In the genomic region with DNA sequence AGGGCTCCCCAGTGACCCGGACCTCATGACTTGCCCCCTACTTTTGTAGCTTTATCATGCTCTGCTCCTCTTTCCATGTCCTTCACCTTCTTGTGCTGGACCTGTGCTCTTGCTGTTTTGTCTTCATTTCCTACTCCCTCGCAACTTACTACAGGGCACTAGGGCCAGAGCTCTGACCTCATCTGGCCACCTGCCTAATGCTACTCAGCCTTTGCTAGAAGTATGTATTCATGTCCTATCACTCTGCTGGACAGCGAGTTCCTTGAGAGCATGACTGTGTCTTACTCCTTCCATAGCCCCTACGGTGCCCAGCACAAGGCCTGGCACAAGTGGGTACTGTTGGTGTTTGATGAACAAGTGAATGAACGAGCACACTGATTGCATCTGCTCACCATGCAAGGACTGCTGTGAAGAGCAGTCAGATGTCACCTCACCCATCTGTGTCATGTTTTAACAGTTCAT, we compare ENCODE assay signal across 10 cellular contexts. TPM values are rescaled to one million over a fixed set of nuclear protein-coding genes. Genes with fewer than 3 reads are reported as not detected.
A peak's percentile ranks its signal among the peaks of the same experiment; 100 is the strongest.
DNase-seq lines count a peak whose midpoint lies in the region; ATAC-seq, FAIRE-seq and TF ChIP-seq lines count a peak whose summit lies in the region.
"Had no signal": no experiment of that assay in that cellular context is flagged by ENCODE, and none has a peak within 500 bp of the region (broad histone marks: within the 10 kb centered on the region; RNA-seq: fewer than 3 reads in every experiment).

No MANE protein-coding gene starts in this region.

- no peak overlapping the region for H2AFZ ChIP-seq in fibroblast of lung (ENCODE audit: low read length)

- ATAC-seq in RWPE2 (ENCODE audit: low read depth) = no peak
- no peak for ATAC-seq in HG03521 (IDR thresholded peaks at IDR 0.05; ENCODE audit: unreplicated experiment)
- ATAC-seq in HG02970 (IDR thresholded peaks at IDR 0.05; ENCODE audit: low FRiP score, unreplicated experiment) = no peak
- ATAC-seq in HG03432 (IDR thresholded peaks at IDR 0.05; ENCODE audit: unreplicated experiment) = no peak

- H3K27ac ChIP-seq in RWPE2 (ENCODE audit: poor library complexity, severe bottlenecking) (peak overlapping the region; percentile 58), fibroblast of lung (ENCODE audit: insufficient read depth, low read length) (peak overlapping the region; percentile 83)

- no peaks in the 10 kb centered on the region for H4K20me1 ChIP-seq in fibroblast of lung (ENCODE audit: control insufficient read depth, extremely low read depth, insufficient read depth, low read length)

- no peak overlapping the region for H3K4me3 ChIP-seq in RWPE2 (ENCODE audit: severe bottlenecking)
- H3K4me3 ChIP-seq in fibroblast of lung (replicated peaks in 1 of 4; ENCODE audit: control extremely low read depth in 1 of 4, insufficient read depth in 1 of 4, low read depth in 3 of 4, low read length in 4 of 4) = peak overlapping the region in 3 of 4 experiments; percentile 74 to 83 (median 80)

- no peak overlapping the region for H3K9ac ChIP-seq in fibroblast of lung (ENCODE audit: insufficient read depth, low read length)

- TF ChIP-seq CTCF in RWPE2 (IDR thresholded peaks at IDR 0.05; ENCODE audit: poor library complexity, severe bottlenecking) (no peak), fibroblast of lung (conservative IDR thresholded peaks at IDR 0.05 in 1 of 2, IDR thresholded peaks at IDR 0.05 in 1 of 2; ENCODE audit: low read depth in 1 of 2, low read length in 2 of 2) (no peak)

- peaks cover 14% of the 10 kb centered on the region for H3K36me3 ChIP-seq in RWPE2 (ENCODE audit: low read depth)
- peaks cover 3% of the 10 kb centered on the region for H3K36me3 ChIP-seq in fibroblast of lung (ENCODE audit: control insufficient read depth, insufficient read depth, low read length)

- H3K27me3 ChIP-seq in RWPE2 (ENCODE audit: insufficient read depth, poor library complexity, severe bottlenecking) (no peaks in the 10 kb centered on the region), fibroblast of lung (ENCODE audit: control insufficient read depth, insufficient read depth, low read length) (no peaks in the 10 kb centered on the region)

- DNase-seq in GM12891 (ENCODE audit: insufficient read length, low spot score) (no peak), RWPE2 (ENCODE audit: low spot score) (no peak), fibroblast of lung (ENCODE audit: low read depth in 2 of 2) (peak; percentile 41 to 46), renal cortical epithelial cell (ENCODE audit: low read depth) (peak; percentile 36), NCI-H82 (lab: John Stamatoyannopoulos, UW) (no peak)
- DNase-seq: activated effector memory CD4-positive, alpha-beta T cell treated with anti-CD3 and anti-CD28 coated beads, Interleukin-2, amount 50 U/mL, for 16 hours; NCI-H2081 had no signal

- FAIRE-seq in GM12891 (lab: Jason Lieb, UNC) = peak; percentile 82

- no peak for TF ChIP-seq POLR2A in GM12891 (IDR thresholded peaks at IDR 0.05; ENCODE audit: low read depth, low read length)

- peaks cover 32% of the 10 kb centered on the region for H3K79me2 ChIP-seq in fibroblast of lung (ENCODE audit: control insufficient read depth, insufficient read depth, low read length)

- no peaks in the 10 kb centered on the region for H3K4me1 ChIP-seq in RWPE2 (ENCODE audit: insufficient read depth, poor library complexity, severe bottlenecking)
- peaks cover 15% of the 10 kb centered on the region for H3K4me1 ChIP-seq in fibroblast of lung (ENCODE audit: control insufficient read depth, extremely low read depth, insufficient read depth, low read length)

- H3K4me2 ChIP-seq in fibroblast of lung (ENCODE audit: extremely low read depth, insufficient read depth, low read length) = peak overlapping the region; percentile 93

- H3K9me3 ChIP-seq in RWPE2 (ENCODE audit: severe bottlenecking) (no peaks in the 10 kb centered on the region), fibroblast of lung (ENCODE audit: control insufficient read depth, insufficient read depth, low read depth, low read length) (no peaks in the 10 kb centered on the region)

TF ChIP-seq in GM12891, 5 proteins besides CTCF, POLR2A, EP300 and RAD21:
- TF ChIP-seq PAX5 (IDR thresholded peaks at IDR 0.05; ENCODE audit: insufficient read depth, low read length, severe bottlenecking) = no peak
- no peak for TF ChIP-seq TAF1 (IDR thresholded peaks at IDR 0.05; ENCODE audit: low read depth, low read length)
- TF ChIP-seq SPI1 (IDR thresholded peaks at IDR 0.05; ENCODE audit: low read depth, low read length) = no peak
- TF ChIP-seq POLR2AphosphoS5 (IDR thresholded peaks at IDR 0.05; ENCODE audit: low read depth, low read length) = no peak
- TF ChIP-seq POU2F2 (IDR thresholded peaks at IDR 0.05; ENCODE audit: low read depth, low read length) = no peak

RNA-seq across cellular contexts. Expression of a gene that starts 1.9 kb away (rescaled TPM):
- polyA plus RNA-seq in GM12891 (2012; ENCODE audit: low read depth, missing spikeins) = 31.3 TPM
- 38.3 and 41.1 TPM in 2 replicates for total RNA-seq in fibroblast of lung
- 47.0 and 56.0 TPM in 2 replicates for polyA plus RNA-seq in fibroblast of lung
- polyA plus RNA-seq in fibroblast of lung (2012) = 43.5 and 43.6 TPM in 2 replicates
- polyA minus RNA-seq in fibroblast of lung (ENCODE audit: low replicate concordance) = 54.0 and 84.5 TPM in 2 replicates
- 20.1 and 40.1 TPM in 2 replicates for total RNA-seq in renal cortical epithelial cell

RNA-seq across cellular contexts. Expression of a gene that starts 21.7 kb away (rescaled TPM):
- polyA plus RNA-seq in GM12891 (2012; ENCODE audit: low read depth, missing spikeins) = 2.9 TPM
- total RNA-seq in fibroblast of lung (11.0 and 19.3 TPM in 2 replicates), renal cortical epithelial cell (7.3 and 38.9 TPM in 2 replicates)
- 67.6 and 69.5 TPM in 2 replicates for polyA plus RNA-seq in fibroblast of lung
- polyA plus RNA-seq in fibroblast of lung (2012) = 81.1 and 108 TPM in 2 replicates
- polyA minus RNA-seq in fibroblast of lung (ENCODE audit: low replicate concordance) = 172 and 276 TPM in 2 replicates

RNA-seq across cellular contexts. Expression of a gene that starts 37.6 kb away (rescaled TPM):
- polyA plus RNA-seq in GM12891 (2012; ENCODE audit: low read depth, missing spikeins) = 4.4 TPM
- total RNA-seq in fibroblast of lung (under 0.01 and 0.33 TPM in 2 replicates), renal cortical epithelial cell (0.89 and 5.7 TPM in 2 replicates)
- polyA plus RNA-seq in fibroblast of lung = 1.2 and 3.4 TPM in 2 replicates
- 0.90 and 2.2 TPM in 2 replicates for polyA plus RNA-seq in fibroblast of lung (2012)
- polyA minus RNA-seq in fibroblast of lung (ENCODE audit: low replicate concordance) = 0.82 and 1.9 TPM in 2 replicates

RNA-seq across cellular contexts. Expression of a gene that starts 53.8 kb away (rescaled TPM):
- 7.8 TPM for polyA plus RNA-seq in GM12891 (2012; ENCODE audit: low read depth, missing spikeins)
- total RNA-seq in fibroblast of lung (11.6 and 15.9 TPM in 2 replicates), renal cortical epithelial cell (18.2 and 20.7 TPM in 2 replicates)
- polyA plus RNA-seq in fibroblast of lung = 7.4 and 12.8 TPM in 2 replicates
- 10.9 and 17.6 TPM in 2 replicates for polyA plus RNA-seq in fibroblast of lung (2012)
- 33.2 and 49.1 TPM in 2 replicates for polyA minus RNA-seq in fibroblast of lung (ENCODE audit: low replicate concordance)

Comparison
In these comparisons a context has a peak if more than half of its experiments do, and no peak if none do; other contexts are left out.
1. DNase-seq: peak in fibroblast of lung (2 of 2) and renal cortical epithelial cell (single experiment); none in GM12891 (single experiment), RWPE2 (single experiment) and NCI-H82 (single experiment).